Comparison of ENCODE assay signal across 17 cellular contexts in genomic region chr6:84847349-84848160, GRCh38.
DNase-seq lines count a peak whose midpoint lies in the region; ATAC-seq and TF ChIP-seq lines count a peak whose summit lies in the region.
"Had no signal": no experiment of that assay in that cellular context is flagged by ENCODE, and none has a peak within 500 bp of the region (broad histone marks: within the 10 kb centered on the region; RNA-seq: fewer than 3 reads in every experiment).

No MANE protein-coding gene starts in this region.

- ATAC-seq in HG03159 (IDR thresholded peaks at IDR 0.05; ENCODE audit: unreplicated experiment), result no peak
- no peak for ATAC-seq in GM18873 (IDR thresholded peaks at IDR 0.05; ENCODE audit: low FRiP score, unreplicated experiment)
- ATAC-seq: left lobe of liver had no signal

- no peaks in the 10 kb centered on the region for H3K27me3 Mint-ChIP-seq in activated CD4-positive, alpha-beta memory T cell treated with anti-CD3 and anti-CD28 coated beads, Interleukin-2, amount 10 ng/mL, durations not matched to agents 7 days and 5 days

- TF ChIP-seq CTCF in brain microvascular endothelial cell (IDR thresholded peaks at IDR 0.05; ENCODE audit: low read depth, low read length, missing control alignments), result no peak
- TF ChIP-seq CTCF in foreskin fibroblast (IDR thresholded peaks at IDR 0.05; ENCODE audit: low read depth, low read length), result no peak

- no peak overlapping the region for H3K27ac Mint-ChIP-seq in activated CD4-positive, alpha-beta memory T cell treated with anti-CD3 and anti-CD28 coated beads, Interleukin-2, amount 10 ng/mL, durations not matched to agents 7 days and 5 days

- no peaks in the 10 kb centered on the region for H3K36me3 Mint-ChIP-seq in activated CD4-positive, alpha-beta memory T cell treated with anti-CD3 and anti-CD28 coated beads, Interleukin-2, amount 10 ng/mL, durations not matched to agents 7 days and 5 days (ENCODE audit: low read depth)

- DNase-seq in A172 (ENCODE audit: low spot score) (peak; percentile 40), HCEC 1CT (peak; percentile 71), brain microvascular endothelial cell (peak; percentile 74), foreskin fibroblast (peak; percentile 72 to 82)
- DNase-seq in activated CD4-positive, alpha-beta T cell treated with anti-CD3 and anti-CD28 coated beads, Interleukin-2, amount 50 U/mL, for 48 hours, result no peak
- no peak for DNase-seq in activated CD4-positive, alpha-beta memory T cell treated with anti-CD3 and anti-CD28 coated beads, Interleukin-2, amount 10 ng/mL, durations not matched to agents 7 days and 5 days
- DNase-seq: activated CD4-positive, alpha-beta T cell treated with anti-CD3 and anti-CD28 coated beads for 48 hours; activated CD8-positive, alpha-beta memory T cell treated with anti-CD3 and anti-CD28 coated beads, Interleukin-2, amount 50 U/mL, for 48 hours; activated gamma-delta T cell; NCI-H526 had no signal

- CTCF ChIA-PET in activated CD4-positive, alpha-beta memory T cell treated with anti-CD3 and anti-CD28 coated beads, Interleukin-2, amount 10 ng/mL, durations not matched to agents 7 days and 5 days (lab: Charles Lee), result no interaction called here

- no peak overlapping the region for H3K27ac ChIP-seq in brain microvascular endothelial cell
- H3K27ac ChIP-seq: C4-2B, KMS-11, suprapubic skin, vagina had no signal

- no peak overlapping the region for H3K4me3 Mint-ChIP-seq in activated CD4-positive, alpha-beta memory T cell treated with anti-CD3 and anti-CD28 coated beads, Interleukin-2, amount 10 ng/mL, durations not matched to agents 7 days and 5 days

- POLR2A ChIA-PET in activated CD4-positive, alpha-beta memory T cell treated with anti-CD3 and anti-CD28 coated beads, Interleukin-2, amount 10 ng/mL, durations not matched to agents 7 days and 5 days (lab: Charles Lee), result no interaction called here

- H3K4me1 Mint-ChIP-seq in activated CD4-positive, alpha-beta memory T cell treated with anti-CD3 and anti-CD28 coated beads, Interleukin-2, amount 10 ng/mL, durations not matched to agents 7 days and 5 days, result no peaks in the 10 kb centered on the region

- in situ Hi-C loops in brain microvascular endothelial cell (cut with HindIII; ENCODE audit: low pct_ligation_motif_present, low sequenced_read_pairs), result no loop called here

- no peak overlapping the region for H3K4me3 ChIP-seq in brain microvascular endothelial cell (ENCODE audit: low read depth, low read length)
- no peak overlapping the region for H3K4me3 ChIP-seq in foreskin fibroblast (ENCODE audit: low read depth in 1 of 2, low read length in 2 of 2)
- H3K4me3 ChIP-seq: suprapubic skin, vagina had no signal

- H3K27me3 ChIP-seq in brain microvascular endothelial cell (replicated peaks), result no peaks in the 10 kb centered on the region
- H3K27me3 ChIP-seq: suprapubic skin, vagina had no signal

- H3K9me3 Mint-ChIP-seq in activated CD4-positive, alpha-beta memory T cell treated with anti-CD3 and anti-CD28 coated beads, Interleukin-2, amount 10 ng/mL, durations not matched to agents 7 days and 5 days, result peaks cover 2% of the 10 kb centered on the region

- no peaks in the 10 kb centered on the region for H3K36me3 ChIP-seq in brain microvascular endothelial cell (replicated peaks)
- H3K36me3 ChIP-seq: suprapubic skin, vagina had no signal

Comparison
In these comparisons a context has a peak if more than half of its experiments do, and no peak if none do; other contexts are left out.
1. DNase-seq: peak in A172 (single experiment), HCEC 1CT (single experiment), brain microvascular endothelial cell (single experiment) and foreskin fibroblast (2 of 2); none in activated CD4-positive, alpha-beta T cell treated with anti-CD3 and anti-CD28 coated beads, Interleukin-2, amount 50 U/mL, for 48 hours (0 of 2) and activated CD4-positive, alpha-beta memory T cell treated with anti-CD3 and anti-CD28 coated beads, Interleukin-2, amount 10 ng/mL, durations not matched to agents 7 days and 5 days (single experiment).